In the genomic region with DNA sequence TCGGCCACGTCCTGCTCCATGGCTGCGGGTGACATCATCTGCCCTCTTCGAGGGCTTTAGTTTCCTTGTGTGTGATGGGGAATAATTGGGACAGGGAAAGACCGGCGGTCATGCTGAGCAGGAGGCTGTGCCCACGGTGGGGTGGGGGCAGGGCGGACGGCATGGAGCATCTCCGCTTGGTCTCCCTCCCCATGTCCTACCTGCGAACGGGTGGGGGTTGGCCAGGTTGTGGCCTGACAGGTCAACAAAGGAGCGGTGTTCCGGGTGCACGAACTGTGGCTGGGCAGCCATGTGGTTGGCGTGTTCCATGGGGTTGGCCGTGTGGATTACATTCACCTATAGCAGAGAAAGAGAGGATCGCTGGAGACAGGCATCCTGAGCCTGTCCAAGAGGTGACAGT, we compare ENCODE assay signal across 23 cellular contexts.
DNase-seq lines count a peak whose midpoint lies in the region; ATAC-seq, FAIRE-seq and TF ChIP-seq lines count a peak whose summit lies in the region.
"Had no signal": no experiment of that assay in that cellular context is flagged by ENCODE, and none has a peak within 500 bp of the region (broad histone marks: within the 10 kb centered on the region; RNA-seq: fewer than 3 reads in every experiment).

No MANE protein-coding gene starts in this region.

- H2BK5ac ChIP-seq in H1 (ENCODE audit: low read depth, low read length), result peak overlapping the region; percentile 8; the same call in 1 of the 2 replicates

- no peaks in the 10 kb centered on the region for H3K9me3 Mint-ChIP-seq in activated naive CD4-positive, alpha-beta T cell treated with anti-CD3 and anti-CD28 coated beads, Interleukin-2, amount 50 U/mL, for 72 hours
- no peaks in the 10 kb centered on the region for H3K9me3 Mint-ChIP-seq in IgD-negative memory B cell
- no peaks in the 10 kb centered on the region for H3K9me3 Mint-ChIP-seq in stimulated activated naive B cell treated with anti-CD40 and anti-IgM and Interleukin-4, amounts not matched to agents 10 μg/mL and 1 μg/mL and 100 μg/mL, for 72 hours
- H3K9me3 Mint-ChIP-seq: HFFc6 had no signal

- peaks cover 0 to 9% of the 10 kb centered on the region in 2 experiments for H4K20me1 ChIP-seq in H1 (replicated peaks in 1 of 2; ENCODE audit: control insufficient read depth in 1 of 2, insufficient read depth in 2 of 2, low read length in 2 of 2)

- no peak overlapping the region for H2BK20ac ChIP-seq in H1 (ENCODE audit: low read length)

- H3K36me3 ChIP-seq in H1 (ENCODE audit: control insufficient read depth in 2 of 4, insufficient read depth in 4 of 4, low read length in 3 of 4), result peaks cover 33 to 80% (median 57%) of the 10 kb centered on the region in 4 experiments

- no peaks in the 10 kb centered on the region for H3K4me1 ChIP-seq in H1 (replicated peaks in 1 of 4; ENCODE audit: control insufficient read depth in 3 of 4, insufficient read depth in 4 of 4, low read length in 3 of 4)
- H3K4me1 ChIP-seq: body of pancreas, vagina had no signal

- TF ChIP-seq POLR2A in H1 (IDR thresholded peaks at IDR 0.05; ENCODE audit: control extremely low read depth in 1 of 2, low read depth in 2 of 2, low read length in 2 of 2), result no peak

- H2BK15ac ChIP-seq in H1 (ENCODE audit: low read length), result no peak overlapping the region

- H3K79me1 ChIP-seq in H1 (ENCODE audit: low read depth, low read length), result no peaks in the 10 kb centered on the region

- no peak for TF ChIP-seq EP300 in H1 (IDR thresholded peaks at IDR 0.05; ENCODE audit: borderline replicate concordance in 1 of 2, low read depth in 2 of 2, low read length in 2 of 2)

- peak overlapping the region; percentile 45 to 87 for H3K27ac Mint-ChIP-seq in activated naive CD4-positive, alpha-beta T cell treated with anti-CD3 and anti-CD28 coated beads, Interleukin-2, amount 50 U/mL, for 72 hours
- peak overlapping the region in 2 of 3 donors; percentile 61 to 87 for H3K27ac Mint-ChIP-seq in IgD-negative memory B cell
- peak overlapping the region; percentile 98 for H3K27ac Mint-ChIP-seq in stimulated activated naive B cell treated with anti-CD40 and anti-IgM and Interleukin-4, amounts not matched to agents 10 μg/mL and 1 μg/mL and 100 μg/mL, for 72 hours
- H3K27ac Mint-ChIP-seq: HFFc6 had no signal

- no peak overlapping the region for H3K9ac ChIP-seq in H1 (replicated peaks in 1 of 4; ENCODE audit: extremely low read depth in 1 of 4, low read depth in 3 of 4, low read length in 3 of 4)

- POLR2A ChIA-PET in H1 (lab: Charles Lee; ENCODE audit: partially characterized antibody), result interaction anchor here (0.6 kb wide), 1 partner anchor 134 kb away, joined by 3 read pairs; no protein-coding TSS in a partner anchor

- H4K91ac ChIP-seq in H1 (replicated peaks; ENCODE audit: insufficient read length, low read length), result no peak overlapping the region

- H3K18ac ChIP-seq in H1 (ENCODE audit: extremely low read depth, low read length), result no peak overlapping the region

- H3K36me3 Mint-ChIP-seq in activated naive CD4-positive, alpha-beta T cell treated with anti-CD3 and anti-CD28 coated beads, Interleukin-2, amount 50 U/mL, for 72 hours, result peaks cover 36 to 58% of the 10 kb centered on the region in 2 donors
- peaks cover 7% of the 10 kb centered on the region for H3K36me3 Mint-ChIP-seq in IgD-negative memory B cell
- H3K36me3 Mint-ChIP-seq in stimulated activated naive B cell treated with anti-CD40 and anti-IgM and Interleukin-4, amounts not matched to agents 10 μg/mL and 1 μg/mL and 100 μg/mL, for 72 hours, result peaks cover 64 to 80% of the 10 kb centered on the region in 2 donors

- no peak overlapping the region for H3K56ac ChIP-seq in H1 (replicated peaks; ENCODE audit: insufficient read length, low read depth, low read length)

- H2AFZ ChIP-seq in H1 (ENCODE audit: low read length), result no peak overlapping the region
- H2AFZ ChIP-seq: PC-9 had no signal

- WGBS in H1 (ENCODE audit: extremely low coverage in 1 of 2, insufficient coverage in 1 of 2, insufficient read length in 1 of 2, insufficient replicate concordance in 2 of 2, low coverage in 1 of 2, low lambda C conversion rate in 2 of 2, missing lambda C conversion rate in 1 of 2), 2 experiments, result 91% methylated on average over 17 of the region's 18 CpGs; no CpG with 5 or more reads in 1 of the 2 experiments

- H3K79me2 ChIP-seq in H1 (ENCODE audit: control insufficient read depth in 1 of 2, insufficient read depth in 2 of 2, low read length in 2 of 2), result no peaks in the 10 kb centered on the region

- H2BK12ac ChIP-seq in H1 (ENCODE audit: low read depth, low read length), result no peak overlapping the region

- H3K4me3 Mint-ChIP-seq in IgD-negative memory B cell, result peak overlapping the region in 2 of 4 donors; percentile 34 to 73
- peak overlapping the region; percentile 15 to 44 for H3K4me3 Mint-ChIP-seq in stimulated activated naive B cell treated with anti-CD40 and anti-IgM and Interleukin-4, amounts not matched to agents 10 μg/mL and 1 μg/mL and 100 μg/mL, for 72 hours
- H3K4me3 Mint-ChIP-seq: HFFc6, nephron progenitor cell had no signal

- H4K8ac ChIP-seq in H1 (ENCODE audit: extremely low read depth, insufficient read depth, low read length), result no peak overlapping the region

- H3K4ac ChIP-seq in H1 (replicated peaks; ENCODE audit: insufficient read length, low read depth, low read length), result no peak overlapping the region

- no peak for TF ChIP-seq CTCF in H1 (IDR thresholded peaks at IDR 0.05; ENCODE audit: control extremely low read depth in 1 of 3, insufficient read depth in 1 of 3, low read depth in 1 of 3, low read length in 3 of 3)

- H2BK120ac ChIP-seq in H1 (replicated peaks; ENCODE audit: low read depth, low read length), result no peak overlapping the region

- no peak overlapping the region for H3K14ac ChIP-seq in H1 (ENCODE audit: insufficient read length)

- FAIRE-seq in H1 (lab: Jason Lieb, UNC), result no peak
- FAIRE-seq: TTC549 had no signal

- no peaks in the 10 kb centered on the region for H3K27me3 ChIP-seq in H1 (replicated peaks in 1 of 4; ENCODE audit: control insufficient read depth in 3 of 4, extremely low read depth in 1 of 4, insufficient read depth in 3 of 4, low read length in 3 of 4)
- H3K27me3 ChIP-seq: body of pancreas, vagina had no signal

- DNase-seq in activated naive CD4-positive, alpha-beta T cell treated with anti-CD3 and anti-CD28 coated beads, Interleukin-2, amount 50 U/mL, for 72 hours (ENCODE audit: low spot score in 2 of 2), result no peak
- no peak for DNase-seq in activated naive CD4-positive, alpha-beta T cell treated with anti-CD3 and anti-CD28 coated beads, Interleukin-2, amount 50 U/mL, for 16 hours
- DNase-seq in H1 (ENCODE audit: low read depth in 1 of 2, low spot score in 2 of 2) (no peak), midbrain (lab: John Stamatoyannopoulos, UW) (no peak)
- DNase-seq in stimulated activated naive B cell treated with anti-CD40 and anti-IgM and Interleukin-4, amounts not matched to agents 10 μg/mL and 1 μg/mL and 100 μg/mL, for 72 hours, result no peak
- no peak for DNase-seq in stimulated activated CD4-positive, alpha-beta T cell treated with anti-CD3 and anti-CD28 coated beads, Interleukin-4, amount 100 ng/mL, for 4 hours
- DNase-seq in activated CD4-positive, CD25-positive, alpha-beta regulatory T cell treated with anti-CD3 and anti-CD28 coated beads, Interleukin-2, amount 50 U/mL, for 72 hours, result no peak
- DNase-seq: activated CD4-positive, alpha-beta T cell treated with anti-CD3 and anti-CD28 coated beads, Interleukin-2, amount 50 U/mL, for 48 hours; activated effector memory CD4-positive, alpha-beta T cell treated with anti-CD3 and anti-CD28 coated beads, Interleukin-2, amount 50 U/mL, for 16 hours; body of pancreas; erythroblast; GF-D8; HFFc6; NCI-H2029 treated with DMSO at 0.1 percent for 48 hours; NCI-H774; nephron progenitor cell; PC-9; stimulated activated CD4-positive, alpha-beta T cell treated with anti-CD3 and anti-CD28 coated beads, Interleukin-15, amount 100 ng/mL, for 24 hours; substantia nigra had no signal

- no peak overlapping the region for H3K23ac ChIP-seq in H1 (ENCODE audit: insufficient read length)

- CTCF ChIA-PET in H1 (lab: Charles Lee; ENCODE audit: partially characterized antibody), result interaction anchor here (1.1 to 3.3 kb wide), 3 partner anchors 10 to 29 kb away, joined by 3 to 18 read pairs (median 3); no protein-coding TSS in a partner anchor

- H3K27ac ChIP-seq in H1 (ENCODE audit: low read depth, low read length), result no peak overlapping the region; the same call in 1 of the 2 replicates
- H3K27ac ChIP-seq: body of pancreas, PC-9, vagina had no signal

- H3K4me1 Mint-ChIP-seq in IgD-negative memory B cell, result peaks cover 32 to 38% (median 37%) of the 10 kb centered on the region in 3 donors
- peaks cover 30 to 57% of the 10 kb centered on the region in 2 donors for H3K4me1 Mint-ChIP-seq in stimulated activated naive B cell treated with anti-CD40 and anti-IgM and Interleukin-4, amounts not matched to agents 10 μg/mL and 1 μg/mL and 100 μg/mL, for 72 hours

- no peaks in the 10 kb centered on the region for H3K27me3 Mint-ChIP-seq in IgD-negative memory B cell
- H3K27me3 Mint-ChIP-seq in stimulated activated naive B cell treated with anti-CD40 and anti-IgM and Interleukin-4, amounts not matched to agents 10 μg/mL and 1 μg/mL and 100 μg/mL, for 72 hours, result no peaks in the 10 kb centered on the region

- no peak for TF ChIP-seq RAD21 in H1 (IDR thresholded peaks at IDR 0.05 in 1 of 2, conservative IDR thresholded peaks at IDR 0.05 in 1 of 2; ENCODE audit: low read depth in 2 of 2, low read length in 2 of 2)

- H3K4me3 ChIP-seq in H1 (ENCODE audit: extremely low read depth in 1 of 4, insufficient read depth in 2 of 4, low read depth in 3 of 4, low read length in 4 of 4), result no peak overlapping the region
- H3K4me3 ChIP-seq: body of pancreas, lung, PC-9, vagina had no signal

- peaks cover 0 to 4% of the 10 kb centered on the region in 2 experiments; a peak in 2 of 4 replicates for H3K9me3 ChIP-seq in H1 (ENCODE audit: insufficient read depth in 2 of 2, low read depth in 1 of 2, low read length in 1 of 2)
- H3K9me3 ChIP-seq: body of pancreas, vagina had no signal

- H2AK5ac ChIP-seq in H1 (ENCODE audit: low read depth, low read length), result no peak overlapping the region

- H3K4me2 ChIP-seq in H1 (ENCODE audit: insufficient read depth in 1 of 2, low read depth in 2 of 2, low read length in 2 of 2), result no peak overlapping the region
- H3K4me2 ChIP-seq: PC-9 had no signal

- no peak for ATAC-seq in activated naive CD4-positive, alpha-beta T cell treated with anti-CD3 and anti-CD28 coated beads, Interleukin-2, amount 50 U/mL, for 72 hours
- no peak for ATAC-seq in stimulated activated naive B cell treated with anti-CD40 and anti-IgM and Interleukin-4, amounts not matched to agents 10 μg/mL and 1 μg/mL and 100 μg/mL, for 72 hours (replicated peaks)
- ATAC-seq: body of pancreas had no signal

- H3K23me2 ChIP-seq in H1 (ENCODE audit: low read depth, low read length), result no peaks in the 10 kb centered on the region

- H4K5ac ChIP-seq in H1 (ENCODE audit: insufficient read length, low read depth, low read length), result no peak overlapping the region

TF ChIP-seq in H1, 55 proteins besides CTCF, POLR2A, EP300 and RAD21 (continues in another document):
- no peak for TF ChIP-seq TCF12 (IDR thresholded peaks at IDR 0.05; ENCODE audit: low read depth, low read length)
- TF ChIP-seq KDM4A (IDR thresholded peaks at IDR 0.05; ENCODE audit: low read depth, low read length, severe bottlenecking), result no peak
- no peak for TF ChIP-seq NANOG (IDR thresholded peaks at IDR 0.05; ENCODE audit: insufficient read depth, low read depth, low read length, poor library complexity, severe bottlenecking)
- TF ChIP-seq CREB1 (IDR thresholded peaks at IDR 0.05), result no peak
